11 cellular contexts compared by ENCODE assay signal in genomic region chr20:44720994-44721784, GRCh38. TPM values are rescaled to one million over a fixed set of nuclear protein-coding genes. Genes with fewer than 3 reads are reported as not detected.
DNase-seq lines count a peak whose midpoint lies in the region; ATAC-seq and TF ChIP-seq lines count a peak whose summit lies in the region.
"Had no signal": no experiment of that assay in that cellular context is flagged by ENCODE, and none has a peak within 500 bp of the region (broad histone marks: within the 10 kb centered on the region; RNA-seq: fewer than 3 reads in every experiment).

No MANE protein-coding gene starts in this region.

- no peaks in the 10 kb centered on the region for H3K27me3 ChIP-seq in BLaER1
- peaks cover 5% of the 10 kb centered on the region for H3K27me3 ChIP-seq in fibroblast of lung (ENCODE audit: control insufficient read depth, insufficient read depth, low read length)

- no peak overlapping the region for H3K27ac ChIP-seq in BLaER1
- peak overlapping the region; percentile 90 for H3K27ac ChIP-seq in RWPE1
- peak overlapping the region; percentile 48 for H3K27ac ChIP-seq in fibroblast of lung (ENCODE audit: insufficient read depth, low read length)

- peaks cover 49% of the 10 kb centered on the region for H3K4me1 Mint-ChIP-seq in osteocyte (ENCODE audit: unreplicated experiment)

- no peaks in the 10 kb centered on the region for H3K9me3 ChIP-seq in BLaER1
- H3K9me3 ChIP-seq in fibroblast of lung (ENCODE audit: control insufficient read depth, insufficient read depth, low read depth, low read length) = no peaks in the 10 kb centered on the region

- H3K4me1 ChIP-seq in BLaER1 = peaks cover 27% of the 10 kb centered on the region
- H3K4me1 ChIP-seq in fibroblast of lung (ENCODE audit: control insufficient read depth, extremely low read depth, insufficient read depth, low read length) = peaks cover 16% of the 10 kb centered on the region

- H3K27me3 Mint-ChIP-seq in osteocyte (ENCODE audit: unreplicated experiment) = no peaks in the 10 kb centered on the region

- no peaks in the 10 kb centered on the region; the same call in 1 of the 2 replicates for H4K20me1 ChIP-seq in BLaER1
- no peaks in the 10 kb centered on the region for H4K20me1 ChIP-seq in fibroblast of lung (ENCODE audit: control insufficient read depth, extremely low read depth, insufficient read depth, low read length)

- H3K4me3 Mint-ChIP-seq in osteocyte (ENCODE audit: unreplicated experiment) = no peak overlapping the region
- H3K4me3 Mint-ChIP-seq: activated T-cell treated with anti-CD3 and anti-CD28 coated beads, Interleukin-2, amount 50 U/mL, for 4 hours had no signal

- no peak for ATAC-seq in HG03520 (IDR thresholded peaks at IDR 0.05; ENCODE audit: unreplicated experiment)
- no peak for ATAC-seq in HG02884 (IDR thresholded peaks at IDR 0.05; ENCODE audit: unreplicated experiment)
- ATAC-seq: activated T-cell treated with anti-CD3 and anti-CD28 coated beads, Interleukin-2, amount 50 U/mL, for 4 hours had no signal

- H3K4me3 ChIP-seq in BLaER1 = no peak overlapping the region
- H3K4me3 ChIP-seq in fibroblast of lung (replicated peaks in 1 of 4; ENCODE audit: control extremely low read depth in 1 of 4, insufficient read depth in 1 of 4, low read depth in 3 of 4, low read length in 4 of 4) = no peak overlapping the region

- CTCF ChIA-PET in RWPE1 (lab: Yijun Ruan, JAX) = interaction anchor here (0.7 to 2.0 kb wide), 4 partner anchors 9 to 129 kb away, joined by 3 to 8 read pairs (median 3); no protein-coding TSS in a partner anchor

- peak overlapping the region; percentile 98 for H3K27ac Mint-ChIP-seq in osteocyte (ENCODE audit: unreplicated experiment)

- H3K79me2 ChIP-seq in fibroblast of lung (ENCODE audit: control insufficient read depth, insufficient read depth, low read length) = no peaks in the 10 kb centered on the region

- no peak for TF ChIP-seq CTCF in RWPE1 (conservative IDR thresholded peaks at IDR 0.05; ENCODE audit: low read depth)
- TF ChIP-seq CTCF in fibroblast of lung (conservative IDR thresholded peaks at IDR 0.05 in 1 of 2, IDR thresholded peaks at IDR 0.05 in 1 of 2; ENCODE audit: low read depth in 1 of 2, low read length in 2 of 2) = no peak
- no peak for TF ChIP-seq CTCF in osteocyte (IDR thresholded peaks at IDR 0.05)

- H3K36me3 ChIP-seq in BLaER1 = no peaks in the 10 kb centered on the region
- H3K36me3 ChIP-seq in fibroblast of lung (ENCODE audit: control insufficient read depth, insufficient read depth, low read length) = no peaks in the 10 kb centered on the region

- no peaks in the 10 kb centered on the region for H3K36me3 Mint-ChIP-seq in osteocyte (ENCODE audit: unreplicated experiment)

- no peak overlapping the region for H3K9ac ChIP-seq in BLaER1
- H3K9ac ChIP-seq in fibroblast of lung (ENCODE audit: insufficient read depth, low read length) = no peak overlapping the region

- no peaks in the 10 kb centered on the region for H3K9me3 Mint-ChIP-seq in osteocyte (ENCODE audit: unreplicated experiment)
- H3K9me3 Mint-ChIP-seq: activated T-cell treated with anti-CD3 and anti-CD28 coated beads, Interleukin-2, amount 50 U/mL, for 4 hours had no signal

- DNase-seq in RWPE1 (ENCODE audit: low spot score) (peak; percentile 67), fibroblast of lung (ENCODE audit: low read depth in 2 of 2) (peak; percentile 91 to 94), osteocyte (ENCODE audit: extremely low spot score, unreplicated experiment) (no peak), NCI-H510A treated with DMSO at 0.1 percent for 48 hours (lab: John Stamatoyannopoulos, UW) (no peak), DMS 273 (lab: John Stamatoyannopoulos, UW; ENCODE audit: unreplicated experiment) (no peak)
- DNase-seq: activated T-cell treated with anti-CD3 and anti-CD28 coated beads, Interleukin-2, amount 50 U/mL, for 4 hours had no signal

- H2AFZ ChIP-seq in fibroblast of lung (ENCODE audit: low read length) = no peak overlapping the region

- H3K4me2 ChIP-seq in BLaER1 (peak overlapping the region; percentile 49), fibroblast of lung (ENCODE audit: extremely low read depth, insufficient read depth, low read length) (peak overlapping the region; percentile 21)

- POLR2A ChIA-PET in RWPE1 (lab: Yijun Ruan, JAX; ENCODE audit: low non-redundant PET) = interaction anchor here (0.7 kb wide), 1 partner anchor 38 kb away, joined by 12 read pairs; no protein-coding TSS in a partner anchor

RNA-seq across cellular contexts. Expression of gene CCN5, which starts 6.0 kb away (rescaled TPM):
- total RNA-seq in fibroblast of lung (21.1 and 31.4 TPM in 2 replicates), osteocyte (18.2 and 24.0 TPM in 2 replicates)
- 1.6 and 122 TPM in 2 replicates for polyA plus RNA-seq in fibroblast of lung
- polyA plus RNA-seq in fibroblast of lung (2012) = 2.8 and 173 TPM in 2 replicates
- polyA minus RNA-seq in fibroblast of lung (ENCODE audit: low replicate concordance) = 84.6 TPM in 1 of 2 replicates, not detected in the other
- total RNA-seq: glomerular endothelial cell, pulmonary artery endothelial cell had no signal

RNA-seq across cellular contexts. Expression of gene KCNK15, which starts 24.5 kb away (rescaled TPM):
- total RNA-seq in fibroblast of lung = 1.8 and 4.1 TPM in 2 replicates
- polyA plus RNA-seq in fibroblast of lung = 0.03 and 2.2 TPM in 2 replicates
- polyA plus RNA-seq in fibroblast of lung (2012) = 0.10 and 2.6 TPM in 2 replicates
- polyA minus RNA-seq in fibroblast of lung (ENCODE audit: low replicate concordance) = 1.9 TPM in 1 of 2 replicates, not detected in the other
- total RNA-seq in osteocyte = 17.5 and 21.5 TPM in 2 replicates
- total RNA-seq: pulmonary artery endothelial cell had no signal

Comparison
In these comparisons a context has a peak if more than half of its experiments do, and no peak if none do; other contexts are left out.
1. DNase-seq: peak in RWPE1 (single experiment) and fibroblast of lung (2 of 2); none in osteocyte (single experiment), NCI-H510A treated with DMSO at 0.1 percent for 48 hours (single experiment) and DMS 273 (single experiment).